Comparison of ENCODE assay signal across 8 cellular contexts in the genomic region with DNA sequence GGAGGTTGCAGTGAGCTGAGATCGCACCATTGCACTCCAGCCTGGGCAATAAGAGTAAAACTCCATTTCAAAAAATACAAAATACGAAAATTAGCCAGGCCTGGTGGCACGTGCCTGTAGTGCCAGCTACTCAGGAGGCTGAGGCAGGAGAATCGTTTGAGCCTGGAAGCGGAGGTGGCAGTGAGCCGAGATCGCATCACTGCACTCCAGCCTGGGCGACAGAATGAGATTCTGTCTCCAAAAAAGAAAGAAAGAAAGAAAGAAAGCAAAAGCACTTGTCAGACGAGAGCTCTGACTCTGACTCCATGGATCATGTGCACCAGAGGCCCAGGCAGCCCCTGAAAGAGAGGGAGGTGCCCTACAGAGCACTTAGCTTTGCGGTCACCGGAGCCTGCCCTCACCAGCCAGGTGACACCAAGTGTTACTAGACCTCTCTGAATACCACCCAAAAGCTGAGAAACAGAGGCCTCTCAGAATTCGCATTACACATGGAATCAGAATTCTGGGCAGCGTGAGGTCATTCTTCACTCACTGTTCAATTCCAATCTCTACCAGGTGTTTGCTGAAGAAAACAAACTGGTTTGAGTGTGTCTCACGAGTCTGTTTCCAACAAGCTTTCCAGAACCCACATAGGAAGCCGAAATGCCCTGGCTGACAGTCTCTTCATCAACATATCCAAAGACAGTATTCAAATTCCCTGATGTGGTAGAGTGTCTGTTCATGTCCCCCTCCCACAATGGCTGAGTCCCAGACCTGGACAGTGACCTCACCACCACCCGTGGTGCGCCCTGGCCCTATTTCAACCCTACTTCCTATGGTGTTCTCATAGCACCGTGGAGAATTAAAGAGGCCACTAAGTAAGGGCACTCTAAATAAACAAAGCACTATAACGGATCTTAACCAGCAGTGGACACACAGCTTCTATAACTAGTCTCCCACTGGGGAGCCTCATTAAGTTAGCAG. TPM values are rescaled to one million over a fixed set of nuclear protein-coding genes. Genes with fewer than 3 reads are reported as not detected.
DNase-seq lines count a peak whose midpoint lies in the region; ATAC-seq and TF ChIP-seq lines count a peak whose summit lies in the region.

No MANE protein-coding gene starts in this region.

- POLR2A ChIA-PET in BJ (lab: Charles Lee), result no interaction called here

- TF ChIP-seq POLR2A in stomach (IDR thresholded peaks at IDR 0.05), result no peak

- no peaks in the 10 kb centered on the region for H3K27me3 ChIP-seq in BJ (ENCODE audit: control insufficient read depth, insufficient read depth, low read length)
- H3K27me3 ChIP-seq in HUES48 (ENCODE audit: control insufficient read depth, insufficient read depth, low read length), result no peaks in the 10 kb centered on the region
- H3K27me3 ChIP-seq in stomach, result no peaks in the 10 kb centered on the region

- TF ChIP-seq CTCF in BJ (IDR thresholded peaks at IDR 0.05; ENCODE audit: insufficient read depth, low read depth, low read length) (no peak), stomach (IDR thresholded peaks at IDR 0.05) (no peak)

- WGBS in stomach, 5 donors, result 33 to 50% (median 40%) methylated on average over 19 of the region's 19 CpGs

- CTCF ChIA-PET in BJ (lab: Yijun Ruan, JAX), result interaction anchor here (0.6 to 1.2 kb wide), 5 partner anchors 9 to 244 kb away, joined by 3 to 6 read pairs (median 3); no protein-coding TSS in a partner anchor

- no peak for TF ChIP-seq EP300 in stomach (IDR thresholded peaks at IDR 0.05)

- ATAC-seq in GM19328 (IDR thresholded peaks at IDR 0.05; ENCODE audit: unreplicated experiment), result no peak

- H3K9ac ChIP-seq in HUES48 (ENCODE audit: low read depth, low read length), result no peak overlapping the region

- intact Hi-C loops in stomach (cut with DNase I; ENCODE audit: low total_unique reads), result no loop called here

- DNase-seq in BJ (ENCODE audit: low read depth) (no peak), kidney glomerular epithelial cell (lab: John Stamatoyannopoulos, UW) (peak; percentile 19), stomach (no peak), NAMALWA (ENCODE audit: low spot score) (no peak), DMS114 treated with DMSO at 0.1 percent for 48 hours (lab: John Stamatoyannopoulos, UW; ENCODE audit: unreplicated experiment) (no peak)

- peaks cover 11% of the 10 kb centered on the region for H3K36me3 ChIP-seq in BJ (ENCODE audit: control insufficient read depth, insufficient read depth, low read length)
- H3K36me3 ChIP-seq in HUES48 (ENCODE audit: control insufficient read depth, insufficient read depth, low read length), result peaks cover 18% of the 10 kb centered on the region
- peaks cover 21 to 26% (median 24%) of the 10 kb centered on the region in 4 donors for H3K36me3 ChIP-seq in stomach

- H3K4me1 ChIP-seq in HUES48 (ENCODE audit: control insufficient read depth, insufficient read depth, low read length), result peaks cover 6% of the 10 kb centered on the region; the same call in 1 of the 2 replicates
- peaks cover 22 to 55% (median 44%) of the 10 kb centered on the region in 4 donors for H3K4me1 ChIP-seq in stomach

- H3K9me3 ChIP-seq in HUES48 (ENCODE audit: control insufficient read depth, insufficient read depth, low read length), result no peaks in the 10 kb centered on the region
- no peaks in the 10 kb centered on the region for H3K9me3 ChIP-seq in stomach

- H3K4me3 ChIP-seq in BJ (ENCODE audit: low read depth, low read length), result peak overlapping the region; percentile 90
- H3K4me3 ChIP-seq in HUES48 (ENCODE audit: low read depth, low read length), result peak overlapping the region; percentile 95
- peak overlapping the region; percentile 83 to 99 (median 90) for H3K4me3 ChIP-seq in stomach

- H3K27ac ChIP-seq in HUES48 (ENCODE audit: low read depth, low read length), result no peak overlapping the region
- peak overlapping the region; percentile 50 for H3K27ac ChIP-seq in angular gyrus (ENCODE audit: low read depth, low read length)
- peak overlapping the region; percentile 58 to 96 (median 95) for H3K27ac ChIP-seq in stomach

RNA-seq across cellular contexts. Expression of gene FLCN, which starts 1.5 kb away (rescaled TPM):
- polyA plus RNA-seq in BJ (2011; rRNA removed) (12.4 and 15.4 TPM in 2 replicates), stomach (10 to 100 TPM in 1 of 3 donors, 1 to 10 TPM in 2; 6.9 to 11.8 (median 9.8) TPM)
- 21.2 and 26.5 TPM in 2 replicates for polyA minus RNA-seq in BJ (2011; rRNA and poly(A)+ RNA removed)
- total RNA-seq in stomach, result 100 to 1,000 TPM in 2 of 5 donors, 10 to 100 TPM in 3; 41.6 to 378 (median 65.8) TPM

RNA-seq across cellular contexts. Expression of gene PLD6, which starts 29.4 kb away (rescaled TPM):
- polyA plus RNA-seq in BJ (2011; rRNA removed) (1.5 TPM in 2 replicates), stomach (1 to 10 TPM; 1.2 to 3.0 (median 1.5) TPM)
- polyA minus RNA-seq in BJ (2011; rRNA and poly(A)+ RNA removed), result 1.00 and 1.3 TPM in 2 replicates
- 1 to 10 TPM in 3 of 5 donors, not detected in 2; 1.1 to 2.8 (median 1.3) TPM for total RNA-seq in stomach

RNA-seq across cellular contexts. Expression of gene COPS3, which starts 45.6 kb away (rescaled TPM):
- polyA plus RNA-seq in BJ (2011; rRNA removed) (73.3 and 97.2 TPM in 2 replicates), stomach (10 to 100 TPM; 40.6 to 55.0 (median 42.2) TPM)
- polyA minus RNA-seq in BJ (2011; rRNA and poly(A)+ RNA removed), result 31.2 and 38.5 TPM in 2 replicates
- 100 to 1,000 TPM in 2 of 5 donors, 10 to 100 TPM in 3; 11.1 to 291 (median 62.1) TPM for total RNA-seq in stomach
